In the genomic region with DNA sequence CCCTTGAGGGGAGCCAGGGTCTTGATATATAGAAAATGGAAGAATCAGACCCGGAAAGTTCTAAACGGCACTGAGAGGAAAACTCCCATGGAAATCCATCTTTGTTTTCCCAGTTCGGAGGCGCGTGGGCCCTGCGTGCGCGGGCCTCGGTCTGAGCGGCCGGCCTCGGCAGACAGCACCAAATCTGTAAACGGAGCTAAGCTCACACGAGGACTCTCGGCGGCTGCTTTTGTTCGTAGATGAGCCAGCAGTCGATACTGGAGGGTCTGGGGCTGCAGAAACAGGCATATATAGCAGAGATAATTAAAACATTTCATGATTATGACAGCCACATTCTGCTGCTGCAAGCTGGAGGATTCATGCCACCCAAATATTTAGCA, we compare ENCODE assay signal across 9 cellular contexts.
DNase-seq lines count a peak whose midpoint lies in the region; ATAC-seq and TF ChIP-seq lines count a peak whose summit lies in the region.
"Had no signal": no experiment of that assay in that cellular context is flagged by ENCODE, and none has a peak within 500 bp of the region (broad histone marks: within the 10 kb centered on the region; RNA-seq: fewer than 3 reads in every experiment).

No MANE protein-coding gene starts in this region.

- no peaks in the 10 kb centered on the region for H3K27me3 ChIP-seq in foreskin keratinocyte

- TF ChIP-seq CTCF in AG09309 (IDR thresholded peaks at IDR 0.05; ENCODE audit: control insufficient read depth, insufficient read depth, low read depth, low read length, missing control alignments): no peak
- no peak for TF ChIP-seq CTCF in foreskin keratinocyte (conservative IDR thresholded peaks at IDR 0.05)

- intact Hi-C loops in posterior vena cava (cut with DNase I): loop anchor here in 1 of 2 donors (10.0 kb wide), 1 partner anchor 747 kb away; no protein-coding TSS in a partner anchor

- peaks cover 79% of the 10 kb centered on the region for H3K36me3 ChIP-seq in SK-N-MC (ENCODE audit: insufficient read depth, low read length)

- ATAC-seq in foreskin keratinocyte (no peak), HG02852 (IDR thresholded peaks at IDR 0.05; ENCODE audit: unreplicated experiment) (no peak), GM18870 (IDR thresholded peaks at IDR 0.05; ENCODE audit: unreplicated experiment) (no peak)

- H3K4me1 ChIP-seq in foreskin keratinocyte: peaks cover 40% of the 10 kb centered on the region

- peak overlapping the region; percentile 88 for H3K4me3 ChIP-seq in AG09309 (ENCODE audit: control insufficient read depth, low read depth, low read length)
- peak overlapping the region; percentile 89 for H3K4me3 ChIP-seq in SK-N-MC

- DNase-seq in AG09309 (ENCODE audit: low read depth) (no peak), SK-N-MC (ENCODE audit: low read depth, low spot score) (no peak), foreskin keratinocyte (no peak), posterior vena cava (ENCODE audit: low spot score) (peak; percentile 78), DMS153 (lab: John Stamatoyannopoulos, UW) (no peak)
- DNase-seq in NK-92 treated with Interleukin-12 subunit alpha and Interleukin-12 subunit beta, amount 100 ng/mL, for 24 hours (lab: John Stamatoyannopoulos, UW): no peak
- DNase-seq: activated CD4-positive, alpha-beta T cell treated with anti-CD3 and anti-CD28 coated beads for 4 hours had no signal

- peak overlapping the region; percentile 100 for H3K9ac ChIP-seq in SK-N-MC (ENCODE audit: insufficient read length)

- H3K27ac ChIP-seq in SK-N-MC (peak overlapping the region; percentile 94), foreskin keratinocyte (peak overlapping the region; percentile 82)

- no peaks in the 10 kb centered on the region for H3K9me3 ChIP-seq in SK-N-MC (ENCODE audit: low read depth, low read length)
